ENCODE assay signal across 20 cellular contexts in genomic region chr17:62701706-62702085, GRCh38.
"Had no signal": no experiment of that assay in that cellular context is flagged by ENCODE, and none has a peak within 500 bp of the region (broad histone marks: within the 10 kb centered on the region; RNA-seq: fewer than 3 reads in every experiment).

No MANE protein-coding gene starts in this region.

- H3K9me3 Mint-ChIP-seq: activated B cell treated with CpG ODN at 0.5 μM for 24 hours; activated CD8-positive, alpha-beta T cell treated with anti-CD3 and anti-CD28 coated beads for 36 hours; activated naive CD4-positive, alpha-beta T cell treated with anti-CD3 and anti-CD28 coated beads, Interleukin-2, amount 50 U/mL, for 72 hours; activated T-cell treated with anti-CD3 and anti-CD28 coated beads, Interleukin-2, amount 50 U/mL, for 4 hours; mesothelial cell of epicardium; stimulated activated naive B cell treated with anti-CD40 and anti-IgM and Interleukin-4, amounts not matched to agents 10 μg/mL and 1 μg/mL and 100 μg/mL, for 72 hours had no signal

- H3K27me3 ChIP-seq: cardiac muscle cell, thyroid gland had no signal

- FAIRE-seq: TTC549 had no signal

- DNase-seq: activated B cell treated with CpG ODN at 0.5 μM for 24 hours; activated CD4-positive, alpha-beta T cell treated with anti-CD3 and anti-CD28 coated beads for 48 hours; activated CD8-positive, alpha-beta T cell treated with anti-CD3 and anti-CD28 coated beads for 36 hours; activated gamma-delta T cell; activated T-cell treated with anti-CD3 and anti-CD28 coated beads, Interleukin-2, amount 50 U/mL, for 4 hours; effector CD4-positive, alpha-beta T cell; esophagus squamous epithelium; foreskin fibroblast; hippocampal formation; kidney glomerular epithelial cell; lower lobe of right lung; stimulated activated CD4-positive, alpha-beta T cell treated with anti-CD3 and anti-CD28 coated beads, Interleukin-15, amount 100 ng/mL, for 24 hours; stimulated activated CD4-positive, alpha-beta T cell treated with anti-CD3 and anti-CD28 coated beads, Interleukin-4, amount 100 ng/mL, for 1 hour; stimulated activated naive B cell treated with anti-CD40 and anti-IgM and Interleukin-4, amounts not matched to agents 10 μg/mL and 1 μg/mL and 100 μg/mL, for 72 hours; thyroid gland had no signal

- H3K9me3 ChIP-seq: esophagus squamous epithelium, lower lobe of right lung, thyroid gland had no signal

- ATAC-seq: activated CD8-positive, alpha-beta T cell treated with anti-CD3 and anti-CD28 coated beads for 36 hours; activated naive CD4-positive, alpha-beta T cell treated with anti-CD3 and anti-CD28 coated beads, Interleukin-2, amount 50 U/mL, for 72 hours; activated T-cell treated with anti-CD3 and anti-CD28 coated beads, Interleukin-2, amount 50 U/mL, for 4 hours; lower lobe of right lung; stimulated activated naive B cell treated with anti-CD40 and anti-IgM and Interleukin-4, amounts not matched to agents 10 μg/mL and 1 μg/mL and 100 μg/mL, for 72 hours had no signal

- H3K36me3 ChIP-seq: cardiac muscle cell, esophagus squamous epithelium, lower lobe of right lung, thyroid gland had no signal

- H3K36me3 Mint-ChIP-seq: activated naive CD4-positive, alpha-beta T cell treated with anti-CD3 and anti-CD28 coated beads, Interleukin-2, amount 50 U/mL, for 72 hours; mesothelial cell of epicardium; stimulated activated naive B cell treated with anti-CD40 and anti-IgM and Interleukin-4, amounts not matched to agents 10 μg/mL and 1 μg/mL and 100 μg/mL, for 72 hours had no signal

- H3K4me3 ChIP-seq: cardiac muscle cell, esophagus squamous epithelium, lower lobe of right lung, thyroid gland had no signal

- H3K79me2 ChIP-seq: parathyroid adenoma had no signal

- H3K4me3 Mint-ChIP-seq: activated B cell treated with CpG ODN at 0.5 μM for 24 hours; activated CD8-positive, alpha-beta T cell treated with anti-CD3 and anti-CD28 coated beads for 36 hours; activated T-cell treated with anti-CD3 and anti-CD28 coated beads, Interleukin-2, amount 50 U/mL, for 4 hours; mesothelial cell of epicardium; stimulated activated naive B cell treated with anti-CD40 and anti-IgM and Interleukin-4, amounts not matched to agents 10 μg/mL and 1 μg/mL and 100 μg/mL, for 72 hours had no signal

- H3K9ac ChIP-seq: parathyroid adenoma had no signal

- H2AFZ ChIP-seq: parathyroid adenoma had no signal

- H3K27ac ChIP-seq: cardiac muscle cell, esophagus squamous epithelium, lower lobe of right lung, parathyroid adenoma, thyroid gland had no signal

- H3K27ac Mint-ChIP-seq: activated B cell treated with CpG ODN at 0.5 μM for 24 hours; activated CD8-positive, alpha-beta T cell treated with anti-CD3 and anti-CD28 coated beads for 36 hours; activated naive CD4-positive, alpha-beta T cell treated with anti-CD3 and anti-CD28 coated beads, Interleukin-2, amount 50 U/mL, for 72 hours; mesothelial cell of epicardium; stimulated activated naive B cell treated with anti-CD40 and anti-IgM and Interleukin-4, amounts not matched to agents 10 μg/mL and 1 μg/mL and 100 μg/mL, for 72 hours had no signal
